In genomic region chr12:63317447-63317846, GRCh38 we compare ENCODE assay signal across 9 cellular contexts.
"Had no signal": no experiment of that assay in that cellular context is flagged by ENCODE, and none has a peak within 500 bp of the region (broad histone marks: within the 10 kb centered on the region; RNA-seq: fewer than 3 reads in every experiment).

No MANE protein-coding gene starts in this region.

- FAIRE-seq: H54, HepG2 had no signal

- H3K4me3 Mint-ChIP-seq: H9, IgD-negative memory B cell had no signal

- H3K27me3 Mint-ChIP-seq: IgD-negative memory B cell had no signal

- H2AFZ ChIP-seq: GM23248 had no signal

- H3K4me1 Mint-ChIP-seq: H9, IgD-negative memory B cell had no signal

- H3K9ac ChIP-seq: GM23248 had no signal

- H3K9me3 Mint-ChIP-seq: H9 had no signal

- DNase-seq: GM23248, GOT3, H9, HCEC 1CT, KBM-7 had no signal

- ATAC-seq: HepG2 had no signal

- H3K4me3 ChIP-seq: GM23248 had no signal

- H3K27ac ChIP-seq: GM23248, HL-60 had no signal

- H3K27ac Mint-ChIP-seq: H9, IgD-negative memory B cell had no signal
